ENCODE assay signal across 2 cellular contexts in the genomic region with DNA sequence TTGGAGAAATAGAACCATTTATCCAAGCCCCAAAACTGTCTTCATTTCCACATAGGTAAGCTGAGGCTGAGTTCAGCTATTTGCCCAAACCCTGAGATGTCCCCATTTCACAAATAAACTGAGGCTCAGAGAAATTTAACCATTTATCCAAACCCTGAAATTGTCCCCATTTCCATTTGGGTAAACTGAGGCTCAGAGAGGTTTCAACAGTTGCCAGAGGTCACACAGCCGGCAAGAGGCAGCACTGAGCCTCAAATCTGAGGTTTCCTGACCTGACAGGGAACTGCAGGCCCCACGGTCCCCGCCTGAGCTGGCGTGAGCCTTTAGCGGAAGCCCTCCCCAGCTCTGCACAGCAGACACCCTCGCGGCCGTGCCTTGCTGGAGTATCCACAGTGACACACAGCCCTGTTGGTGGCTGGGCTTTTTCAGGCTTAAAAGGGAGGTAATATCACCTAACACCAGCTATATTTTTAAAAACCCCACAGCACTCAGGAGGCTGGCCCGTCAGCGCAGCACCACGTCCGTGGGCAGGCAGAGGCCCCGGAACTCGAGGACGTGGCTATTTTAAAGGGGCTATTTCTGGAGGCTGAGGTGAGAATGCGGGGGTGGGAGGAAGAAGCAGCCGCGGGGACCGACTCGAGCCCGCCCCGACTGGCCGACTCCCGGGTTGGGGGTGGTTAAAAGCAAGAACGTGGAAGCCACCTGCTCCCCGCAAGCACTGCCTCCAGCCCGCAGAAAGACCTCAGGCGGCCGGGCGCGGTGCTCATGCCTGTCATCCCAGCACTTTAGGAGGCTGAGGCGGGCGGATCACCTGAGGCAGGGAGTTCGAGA.
TF ChIP-seq lines count a peak whose summit lies in the region.

No MANE protein-coding gene starts in this region.

TF ChIP-seq in SK-N-SH, 30 proteins besides CTCF, POLR2A, EP300 and RAD21 (continued from another document):
- TF ChIP-seq, protein P1, sequence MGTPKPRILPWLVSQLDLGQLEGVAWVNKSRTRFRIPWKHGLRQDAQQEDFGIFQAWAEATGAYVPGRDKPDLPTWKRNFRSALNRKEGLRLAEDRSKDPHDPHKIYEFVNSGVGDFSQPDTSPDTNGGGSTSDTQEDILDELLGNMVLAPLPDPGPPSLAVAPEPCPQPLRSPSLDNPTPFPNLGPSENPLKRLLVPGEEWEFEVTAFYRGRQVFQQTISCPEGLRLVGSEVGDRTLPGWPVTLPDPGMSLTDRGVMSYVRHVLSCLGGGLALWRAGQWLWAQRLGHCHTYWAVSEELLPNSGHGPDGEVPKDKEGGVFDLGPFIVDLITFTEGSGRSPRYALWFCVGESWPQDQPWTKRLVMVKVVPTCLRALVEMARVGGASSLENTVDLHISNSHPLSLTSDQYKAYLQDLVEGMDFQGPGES (IDR thresholded peaks at IDR 0.05; ENCODE audit: low read depth, low read length): no peak
- TF ChIP-seq, protein P2, sequence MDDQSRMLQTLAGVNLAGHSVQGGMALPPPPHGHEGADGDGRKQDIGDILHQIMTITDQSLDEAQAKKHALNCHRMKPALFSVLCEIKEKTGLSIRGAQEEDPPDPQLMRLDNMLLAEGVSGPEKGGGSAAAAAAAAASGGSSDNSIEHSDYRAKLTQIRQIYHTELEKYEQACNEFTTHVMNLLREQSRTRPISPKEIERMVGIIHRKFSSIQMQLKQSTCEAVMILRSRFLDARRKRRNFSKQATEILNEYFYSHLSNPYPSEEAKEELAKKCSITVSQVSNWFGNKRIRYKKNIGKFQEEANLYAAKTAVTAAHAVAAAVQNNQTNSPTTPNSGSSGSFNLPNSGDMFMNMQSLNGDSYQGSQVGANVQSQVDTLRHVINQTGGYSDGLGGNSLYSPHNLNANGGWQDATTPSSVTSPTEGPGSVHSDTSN (IDR thresholded peaks at IDR 0.05): no peak
- TF ChIP-seq RCOR1 (IDR thresholded peaks at IDR 0.05; ENCODE audit: low read length): no peak
- no peak for TF ChIP-seq TCF12 (IDR thresholded peaks at IDR 0.05)
- no peak for TF ChIP-seq RFX5 (IDR thresholded peaks at IDR 0.05; ENCODE audit: low read length)
- TF ChIP-seq YY1 (IDR thresholded peaks at IDR 0.05; ENCODE audit: low read depth): no peak
- TF ChIP-seq, protein P3, sequence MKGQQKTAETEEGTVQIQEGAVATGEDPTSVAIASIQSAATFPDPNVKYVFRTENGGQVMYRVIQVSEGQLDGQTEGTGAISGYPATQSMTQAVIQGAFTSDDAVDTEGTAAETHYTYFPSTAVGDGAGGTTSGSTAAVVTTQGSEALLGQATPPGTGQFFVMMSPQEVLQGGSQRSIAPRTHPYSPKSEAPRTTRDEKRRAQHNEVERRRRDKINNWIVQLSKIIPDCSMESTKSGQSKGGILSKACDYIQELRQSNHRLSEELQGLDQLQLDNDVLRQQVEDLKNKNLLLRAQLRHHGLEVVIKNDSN (IDR thresholded peaks at IDR 0.05; ENCODE audit: borderline replicate concordance, low read depth): no peak
- TF ChIP-seq SMC3 (IDR thresholded peaks at IDR 0.05; ENCODE audit: low read depth, low read length): no peak
- no peak for TF ChIP-seq MEF2A (IDR thresholded peaks at IDR 0.05; ENCODE audit: borderline replicate concordance, low read depth)
- no peak for TF ChIP-seq MXI1 (IDR thresholded peaks at IDR 0.05; ENCODE audit: low read depth, low read length)
- no peak for TF ChIP-seq FOXM1 (IDR thresholded peaks at IDR 0.05; ENCODE audit: low read depth)
- no peak for TF ChIP-seq JUND (IDR thresholded peaks at IDR 0.05)
- no peak for TF ChIP-seq SIN3A (IDR thresholded peaks at IDR 0.05; ENCODE audit: borderline replicate concordance, low read depth, low read length)
- TF ChIP-seq, protein P4, sequence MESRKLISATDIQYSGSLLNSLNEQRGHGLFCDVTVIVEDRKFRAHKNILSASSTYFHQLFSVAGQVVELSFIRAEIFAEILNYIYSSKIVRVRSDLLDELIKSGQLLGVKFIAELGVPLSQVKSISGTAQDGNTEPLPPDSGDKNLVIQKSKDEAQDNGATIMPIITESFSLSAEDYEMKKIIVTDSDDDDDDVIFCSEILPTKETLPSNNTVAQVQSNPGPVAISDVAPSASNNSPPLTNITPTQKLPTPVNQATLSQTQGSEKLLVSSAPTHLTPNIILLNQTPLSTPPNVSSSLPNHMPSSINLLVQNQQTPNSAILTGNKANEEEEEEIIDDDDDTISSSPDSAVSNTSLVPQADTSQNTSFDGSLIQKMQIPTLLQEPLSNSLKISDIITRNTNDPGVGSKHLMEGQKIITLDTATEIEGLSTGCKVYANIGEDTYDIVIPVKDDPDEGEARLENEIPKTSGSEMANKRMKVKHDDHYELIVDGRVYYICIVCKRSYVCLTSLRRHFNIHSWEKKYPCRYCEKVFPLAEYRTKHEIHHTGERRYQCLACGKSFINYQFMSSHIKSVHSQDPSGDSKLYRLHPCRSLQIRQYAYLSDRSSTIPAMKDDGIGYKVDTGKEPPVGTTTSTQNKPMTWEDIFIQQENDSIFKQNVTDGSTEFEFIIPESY (IDR thresholded peaks at IDR 0.05; ENCODE audit: borderline replicate concordance, low read depth): no peak
- TF ChIP-seq, protein P5, sequence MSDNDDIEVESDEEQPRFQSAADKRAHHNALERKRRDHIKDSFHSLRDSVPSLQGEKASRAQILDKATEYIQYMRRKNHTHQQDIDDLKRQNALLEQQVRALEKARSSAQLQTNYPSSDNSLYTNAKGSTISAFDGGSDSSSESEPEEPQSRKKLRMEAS (IDR thresholded peaks at IDR 0.05; ENCODE audit: low read depth): no peak
- TF ChIP-seq NRF1 (IDR thresholded peaks at IDR 0.05; ENCODE audit: low read depth, low read length): no peak

TF ChIP-seq in SK-N-SH treated with all-trans-retinoic acid at 6 μM for 48 hours, 23 proteins besides CTCF, POLR2A, EP300 and RAD21 (continued from another document):
- TF ChIP-seq, protein P6, sequence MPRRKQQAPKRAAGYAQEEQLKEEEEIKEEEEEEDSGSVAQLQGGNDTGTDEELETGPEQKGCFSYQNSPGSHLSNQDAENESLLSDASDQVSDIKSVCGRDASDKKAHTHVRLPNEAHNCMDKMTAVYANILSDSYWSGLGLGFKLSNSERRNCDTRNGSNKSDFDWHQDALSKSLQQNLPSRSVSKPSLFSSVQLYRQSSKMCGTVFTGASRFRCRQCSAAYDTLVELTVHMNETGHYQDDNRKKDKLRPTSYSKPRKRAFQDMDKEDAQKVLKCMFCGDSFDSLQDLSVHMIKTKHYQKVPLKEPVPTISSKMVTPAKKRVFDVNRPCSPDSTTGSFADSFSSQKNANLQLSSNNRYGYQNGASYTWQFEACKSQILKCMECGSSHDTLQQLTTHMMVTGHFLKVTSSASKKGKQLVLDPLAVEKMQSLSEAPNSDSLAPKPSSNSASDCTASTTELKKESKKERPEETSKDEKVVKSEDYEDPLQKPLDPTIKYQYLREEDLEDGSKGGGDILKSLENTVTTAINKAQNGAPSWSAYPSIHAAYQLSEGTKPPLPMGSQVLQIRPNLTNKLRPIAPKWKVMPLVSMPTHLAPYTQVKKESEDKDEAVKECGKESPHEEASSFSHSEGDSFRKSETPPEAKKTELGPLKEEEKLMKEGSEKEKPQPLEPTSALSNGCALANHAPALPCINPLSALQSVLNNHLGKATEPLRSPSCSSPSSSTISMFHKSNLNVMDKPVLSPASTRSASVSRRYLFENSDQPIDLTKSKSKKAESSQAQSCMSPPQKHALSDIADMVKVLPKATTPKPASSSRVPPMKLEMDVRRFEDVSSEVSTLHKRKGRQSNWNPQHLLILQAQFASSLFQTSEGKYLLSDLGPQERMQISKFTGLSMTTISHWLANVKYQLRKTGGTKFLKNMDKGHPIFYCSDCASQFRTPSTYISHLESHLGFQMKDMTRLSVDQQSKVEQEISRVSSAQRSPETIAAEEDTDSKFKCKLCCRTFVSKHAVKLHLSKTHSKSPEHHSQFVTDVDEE (CRISPR knock-in tag; IDR thresholded peaks at IDR 0.05): no peak
